ENCODE assay signal across 17 cellular contexts in genomic region chr5:61640631-61641030, GRCh38.
"Had no signal": no experiment of that assay in that cellular context is flagged by ENCODE, and none has a peak within 500 bp of the region (broad histone marks: within the 10 kb centered on the region; RNA-seq: fewer than 3 reads in every experiment).

No MANE protein-coding gene starts in this region.

- FAIRE-seq: frontal cortex had no signal

- H3K9me3 ChIP-seq: ascending aorta, left lung, transverse colon, uterus had no signal

- DNase-seq: activated CD4-positive, alpha-beta T cell treated with anti-CD3 and anti-CD28 coated beads for 1 hour; activated CD4-positive, alpha-beta T cell treated with anti-CD3 and anti-CD28 coated beads, Interleukin-2, amount 50 U/mL, for 48 hours; activated gamma-delta T cell; dermis blood vessel endothelial cell; effector memory CD8-positive, alpha-beta T cell; head of caudate nucleus; left lung; occipital lobe; right cardiac atrium; stimulated activated CD4-positive, alpha-beta T cell treated with anti-CD3 and anti-CD28 coated beads, Interleukin-2, amount 100 ng/mL, for 24 hours; stimulated activated naive CD4-positive, alpha-beta T cell treated with Interleukin-2 at 50 U/mL for 16 hours; T-helper 17 cell; transverse colon; uterus; WERI-Rb-1 had no signal

- ATAC-seq: effector memory CD8-positive, alpha-beta T cell; left lung; right cardiac atrium; T-helper 17 cell had no signal

- H3K4me3 ChIP-seq: ascending aorta, left lung, transverse colon, uterus had no signal

- H3K27ac ChIP-seq: ascending aorta, left lung, transverse colon, uterus, WERI-Rb-1 had no signal

- H3K27me3 ChIP-seq: ascending aorta, left lung, transverse colon, uterus had no signal

- H3K4me1 ChIP-seq: ascending aorta, left lung, transverse colon, uterus had no signal

- H3K36me3 ChIP-seq: ascending aorta, left lung, transverse colon, uterus, WERI-Rb-1 had no signal
